14 cellular contexts compared by ENCODE assay signal in genomic region chr15:84987949-84988624, GRCh38. TPM values are rescaled to one million over a fixed set of nuclear protein-coding genes. Genes with fewer than 3 reads are reported as not detected.
DNase-seq lines count a peak whose midpoint lies in the region; ATAC-seq and TF ChIP-seq lines count a peak whose summit lies in the region.
"Had no signal": no experiment of that assay in that cellular context is flagged by ENCODE, and none has a peak within 500 bp of the region (broad histone marks: within the 10 kb centered on the region; RNA-seq: fewer than 3 reads in every experiment).

No MANE protein-coding gene starts in this region.

- peaks cover 41% of the 10 kb centered on the region for H3K4me1 ChIP-seq in body of pancreas

- H3K36me3 Mint-ChIP-seq in T-helper 17 cell (ENCODE audit: low read depth) (no peaks in the 10 kb centered on the region), progenitor cell of endocrine pancreas (ENCODE audit: insufficient read depth) (peaks cover 2% of the 10 kb centered on the region)
- H3K36me3 Mint-ChIP-seq in stimulated activated effector memory CD8-positive, alpha-beta T cell treated with anti-CD3 and anti-CD28 coated beads, Interleukin-12 subunit alpha, Interleukin-12 subunit beta, amount 100 ng/mL, for 72 hours, result no peaks in the 10 kb centered on the region

- no peak overlapping the region for H3K4me3 ChIP-seq in body of pancreas
- H3K4me3 ChIP-seq: colonic mucosa, esophagus squamous epithelium, PC-9 had no signal

- peak; percentile 43 for DNase-seq in activated CD8-positive, alpha-beta memory T cell treated with anti-CD3 and anti-CD28 coated beads for 24 hours
- DNase-seq in activated CD8-positive, alpha-beta memory T cell treated with anti-CD3 and anti-CD28 coated beads, Interleukin-2, amount 50 U/mL, for 48 hours, result no peak
- no peak for DNase-seq in T-helper 17 cell
- DNase-seq in stimulated activated effector memory CD8-positive, alpha-beta T cell treated with anti-CD3 and anti-CD28 coated beads, Interleukin-12 subunit alpha, Interleukin-12 subunit beta, amount 100 ng/mL, for 72 hours (ENCODE audit: low spot score in 2 of 2), result no peak
- DNase-seq in progenitor cell of endocrine pancreas (ENCODE audit: low spot score, unreplicated experiment), result no peak
- no peak for DNase-seq in NCI-H128 (lab: John Stamatoyannopoulos, UW; ENCODE audit: unreplicated experiment)
- no peak for DNase-seq in body of pancreas
- DNase-seq: activated CD4-positive, alpha-beta T cell treated with anti-CD3 and anti-CD28 coated beads, Interleukin-2, amount 50 U/mL, for 1 hour; amniotic stem cell; colonic mucosa; esophagus squamous epithelium; PC-9 had no signal

- H3K9me3 ChIP-seq in T-helper 17 cell (ENCODE audit: control insufficient read depth, low read length, poor library complexity, severe bottlenecking) (no peaks in the 10 kb centered on the region), body of pancreas (no peaks in the 10 kb centered on the region)
- H3K9me3 ChIP-seq: colonic mucosa, esophagus squamous epithelium had no signal

- H3K4me3 Mint-ChIP-seq in T-helper 17 cell (peak overlapping the region; percentile 79), progenitor cell of endocrine pancreas (ENCODE audit: low read depth) (no peak overlapping the region)
- H3K4me3 Mint-ChIP-seq in stimulated activated effector memory CD8-positive, alpha-beta T cell treated with anti-CD3 and anti-CD28 coated beads, Interleukin-12 subunit alpha, Interleukin-12 subunit beta, amount 100 ng/mL, for 72 hours, result peak overlapping the region; percentile 33

- H3K4me1 Mint-ChIP-seq in T-helper 17 cell, result peaks cover 55% of the 10 kb centered on the region
- peaks cover 49% of the 10 kb centered on the region for H3K4me1 Mint-ChIP-seq in stimulated activated effector memory CD8-positive, alpha-beta T cell treated with anti-CD3 and anti-CD28 coated beads, Interleukin-12 subunit alpha, Interleukin-12 subunit beta, amount 100 ng/mL, for 72 hours
- peaks cover 27% of the 10 kb centered on the region for H3K4me1 Mint-ChIP-seq in progenitor cell of endocrine pancreas (ENCODE audit: low read depth)

- no peaks in the 10 kb centered on the region for H3K9me3 Mint-ChIP-seq in stimulated activated effector memory CD8-positive, alpha-beta T cell treated with anti-CD3 and anti-CD28 coated beads, Interleukin-12 subunit alpha, Interleukin-12 subunit beta, amount 100 ng/mL, for 72 hours
- peaks cover 5% of the 10 kb centered on the region for H3K9me3 Mint-ChIP-seq in progenitor cell of endocrine pancreas (ENCODE audit: low read depth)

- H3K27me3 Mint-ChIP-seq in T-helper 17 cell, result no peaks in the 10 kb centered on the region
- peaks cover 10% of the 10 kb centered on the region for H3K27me3 Mint-ChIP-seq in progenitor cell of endocrine pancreas

- H3K27ac ChIP-seq in body of pancreas, result no peak overlapping the region
- H3K27ac ChIP-seq: colonic mucosa, parathyroid adenoma, PC-9 had no signal

- intact Hi-C loops in body of pancreas (cut with DNase I), result no loop called here

- no peaks in the 10 kb centered on the region for H3K27me3 ChIP-seq in body of pancreas
- H3K27me3 ChIP-seq: colonic mucosa, esophagus squamous epithelium had no signal

- no peaks in the 10 kb centered on the region for H3K36me3 ChIP-seq in body of pancreas (replicated peaks in 1 of 2; ENCODE audit: insufficient read depth in 1 of 2, low read depth in 2 of 2)
- H3K36me3 ChIP-seq: colonic mucosa, esophagus squamous epithelium had no signal

- ATAC-seq in GM21786 (IDR thresholded peaks at IDR 0.05; ENCODE audit: unreplicated experiment) (peak; percentile 45), T-helper 17 cell (peak; percentile 69), body of pancreas (no peak)
- ATAC-seq in stimulated activated effector memory CD8-positive, alpha-beta T cell treated with anti-CD3 and anti-CD28 coated beads, Interleukin-12 subunit alpha, Interleukin-12 subunit beta, amount 100 ng/mL, for 72 hours, result no peak

- TF ChIP-seq CTCF in progenitor cell of endocrine pancreas (IDR thresholded peaks at IDR 0.05; ENCODE audit: unreplicated experiment) (no peak), body of pancreas (IDR thresholded peaks at IDR 0.05) (no peak)

- whole genome bisulfite sequencing in body of pancreas, 2 donors, result 75 to 77% methylated on average over 3 of the region's 3 CpGs

- TF ChIP-seq POLR2A in body of pancreas (IDR thresholded peaks at IDR 0.05), result no peak

- H3K27ac Mint-ChIP-seq in T-helper 17 cell (peak overlapping the region; percentile 93), progenitor cell of endocrine pancreas (no peak overlapping the region)
- peak overlapping the region; percentile 48 for H3K27ac Mint-ChIP-seq in stimulated activated effector memory CD8-positive, alpha-beta T cell treated with anti-CD3 and anti-CD28 coated beads, Interleukin-12 subunit alpha, Interleukin-12 subunit beta, amount 100 ng/mL, for 72 hours

RNA-seq across cellular contexts. Expression of gene PDE8A, which starts 6.4 kb away (rescaled TPM):
- 10 to 100 TPM; 40.7 to 44.2 TPM for total RNA-seq in T-helper 17 cell
- 24.5 and 28.8 TPM in 2 replicates for total RNA-seq in progenitor cell of endocrine pancreas
- 10 to 100 TPM; 34.2 to 50.1 TPM for total RNA-seq in body of pancreas

Comparison
In these comparisons a context has a peak if more than half of its experiments do, and no peak if none do; other contexts are left out.
1. ATAC-seq: peak in GM21786 (single experiment) and T-helper 17 cell (single experiment); none in stimulated activated effector memory CD8-positive, alpha-beta T cell treated with anti-CD3 and anti-CD28 coated beads, Interleukin-12 subunit alpha, Interleukin-12 subunit beta, amount 100 ng/mL, for 72 hours (single experiment) and body of pancreas (single experiment).